Comparison of ENCODE assay signal across 9 cellular contexts in genomic region chr2:162874412-162874811, GRCh38. TPM values are rescaled to one million over a fixed set of nuclear protein-coding genes. Genes with fewer than 3 reads are reported as not detected.
"Had no signal": no experiment of that assay in that cellular context is flagged by ENCODE, and none has a peak within 500 bp of the region (broad histone marks: within the 10 kb centered on the region; RNA-seq: fewer than 3 reads in every experiment).

No MANE protein-coding gene starts in this region.

- ATAC-seq: HepG2 had no signal

- H3K4me1 Mint-ChIP-seq: IgD-negative memory B cell had no signal

- H3K27ac ChIP-seq: HL-60 had no signal

- H3K27me3 Mint-ChIP-seq: IgD-negative memory B cell had no signal

- H3K36me3 Mint-ChIP-seq: IgD-negative memory B cell had no signal

- H3K4me3 Mint-ChIP-seq: IgD-negative memory B cell had no signal

- FAIRE-seq: HepG2, HTR-8/SVneo had no signal

- DNase-seq: IMR-90, KBM-7, KG1 had no signal

RNA-seq across cellular contexts. Expression of gene KCNH7, which starts 35.8 kb away (rescaled TPM):
- total RNA-seq: HepG2, HT-29, HT1080, IMR-90 had no signal
- polyA plus RNA-seq: HepG2, IgD-negative memory B cell, IMR-90 had no signal
